27 cellular contexts compared by ENCODE assay signal in the genomic region with DNA sequence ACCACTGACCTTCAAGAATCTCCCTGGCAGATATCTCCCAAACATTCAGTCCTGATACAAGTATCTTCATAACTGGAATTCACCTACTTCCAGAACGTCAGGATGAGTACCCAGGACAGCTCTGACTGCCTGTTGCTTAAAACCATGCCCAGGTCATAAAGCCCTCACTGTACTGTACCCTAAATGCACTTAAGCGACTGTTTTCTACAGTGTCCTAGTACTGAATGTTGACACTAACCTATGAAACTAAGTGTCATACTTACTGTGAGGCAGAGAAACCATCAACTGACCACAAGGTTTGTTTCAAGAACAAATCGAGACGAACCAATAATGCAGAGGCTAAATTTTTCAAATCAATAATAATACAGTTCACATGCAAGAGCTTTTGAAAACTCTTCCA.
"Had no signal": no experiment of that assay in that cellular context is flagged by ENCODE, and none has a peak within 500 bp of the region (broad histone marks: within the 10 kb centered on the region; RNA-seq: fewer than 3 reads in every experiment).

No MANE protein-coding gene starts in this region.

- H3K27ac ChIP-seq: colonic mucosa, coronary artery, dorsolateral prefrontal cortex, epithelial cell of prostate, esophagus muscularis mucosa, esophagus squamous epithelium, foreskin keratinocyte, gastrocnemius medialis, gastroesophageal sphincter, heart left ventricle, heart right ventricle had no signal

- H3K9me3 ChIP-seq: colonic mucosa, esophagus muscularis mucosa, esophagus squamous epithelium, gastrocnemius medialis, gastroesophageal sphincter, heart left ventricle had no signal

- H3K27me3 ChIP-seq: colonic mucosa, foreskin keratinocyte, gastrocnemius medialis, heart left ventricle had no signal

- H3K4me1 ChIP-seq: colonic mucosa, esophagus squamous epithelium, foreskin keratinocyte, gastrocnemius medialis, gastroesophageal sphincter had no signal

- H3K4me3 ChIP-seq: colonic mucosa, coronary artery, dorsolateral prefrontal cortex, esophagus muscularis mucosa, esophagus squamous epithelium, gastrocnemius medialis, gastroesophageal sphincter, heart left ventricle, heart right ventricle had no signal

- H3K36me3 ChIP-seq: colonic mucosa, esophagus muscularis mucosa, esophagus squamous epithelium, gastrocnemius medialis, gastroesophageal sphincter, heart left ventricle, heart right ventricle had no signal

- ATAC-seq: effector memory CD8-positive, alpha-beta T cell; esophagus mucosa; foreskin keratinocyte; gastrocnemius medialis; gastroesophageal sphincter; heart left ventricle; heart right ventricle had no signal

- FAIRE-seq: colon, endometrium, endothelial cell of umbilical vein, frontal cortex had no signal

- DNase-seq: colonic mucosa; cortex of kidney; dermis blood vessel endothelial cell; dorsolateral prefrontal cortex; effector CD4-positive, alpha-beta T cell; effector CD8-positive, alpha-beta T cell; effector memory CD4-positive, alpha-beta T cell; effector memory CD8-positive, alpha-beta T cell; endodermal cell; erythroblast; esophagus squamous epithelium; foreskin fibroblast; foreskin keratinocyte; foreskin melanocyte; gastrocnemius medialis; glutamatergic neuron; heart left ventricle; heart right ventricle had no signal
